In the genomic region with DNA sequence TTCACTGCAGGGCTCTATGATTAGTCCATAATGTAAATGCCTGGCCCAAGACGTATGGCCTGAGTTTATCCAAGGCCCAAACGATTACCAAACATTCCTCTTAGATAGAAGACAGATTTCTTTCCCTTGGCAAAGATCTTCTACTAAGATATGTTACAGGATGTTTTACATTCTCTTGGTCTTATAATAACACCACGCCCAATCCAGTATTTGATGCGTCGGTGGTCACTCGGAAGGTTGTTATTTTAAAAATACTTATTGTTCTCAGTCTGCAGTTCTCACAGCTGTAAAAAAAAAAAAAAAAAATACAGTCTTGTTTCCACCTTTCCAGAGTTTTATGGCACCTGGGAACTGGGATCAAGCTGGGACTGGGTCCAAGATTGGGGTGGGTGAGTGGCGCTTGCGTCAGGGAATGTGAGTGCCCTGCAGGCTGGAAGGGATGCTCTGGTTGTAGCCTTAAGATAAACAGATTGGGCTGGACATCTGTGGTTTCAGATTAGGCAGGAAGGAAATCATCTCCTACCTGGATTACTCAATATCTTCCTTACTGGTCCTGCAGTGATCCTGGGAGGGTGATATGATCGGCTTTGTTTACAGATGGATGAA, we compare ENCODE assay signal across 11 cellular contexts.
DNase-seq lines count a peak whose midpoint lies in the region; ATAC-seq and TF ChIP-seq lines count a peak whose summit lies in the region.
"Had no signal": no experiment of that assay in that cellular context is flagged by ENCODE, and none has a peak within 500 bp of the region (broad histone marks: within the 10 kb centered on the region; RNA-seq: fewer than 3 reads in every experiment).

No MANE protein-coding gene starts in this region.

- H3K27me3 ChIP-seq in Panc1 (ENCODE audit: control insufficient read depth, insufficient read depth, low read length) (no peaks in the 10 kb centered on the region), trophoblast cell (ENCODE audit: insufficient read depth, low read length) (no peaks in the 10 kb centered on the region), MM.1S (replicated peaks; ENCODE audit: insufficient read depth, low read length) (no peaks in the 10 kb centered on the region)
- H3K27me3 ChIP-seq: heart right ventricle had no signal

- no peak overlapping the region for H2BK12ac ChIP-seq in trophoblast cell (ENCODE audit: low read length)

- H3K18ac ChIP-seq in trophoblast cell (ENCODE audit: low read length), result no peak overlapping the region

- peak overlapping the region in 1 of 2 experiments; percentile 26; a peak in 2 of 4 replicates for H3K4me3 ChIP-seq in Panc1 (ENCODE audit: low read depth in 2 of 2, low read length in 2 of 2)
- H3K4me3 ChIP-seq in trophoblast cell (ENCODE audit: low read depth, low read length), result no peak overlapping the region
- no peak overlapping the region for H3K4me3 ChIP-seq in MM.1S (ENCODE audit: low read length)
- H3K4me3 ChIP-seq: heart right ventricle had no signal

- H3K4me1 ChIP-seq in Panc1 (ENCODE audit: control insufficient read depth, insufficient read depth, low read length) (peaks cover 52% of the 10 kb centered on the region), trophoblast cell (ENCODE audit: control insufficient read depth in 1 of 2, insufficient read depth in 2 of 2, low read length in 2 of 2) (peaks cover 8 to 16% of the 10 kb centered on the region in 2 experiments), MM.1S (ENCODE audit: low read length) (no peaks in the 10 kb centered on the region)

- H2AFZ ChIP-seq in trophoblast cell (ENCODE audit: insufficient read depth, low read length, poor library complexity), result no peak overlapping the region
- no peak overlapping the region for H2AFZ ChIP-seq in MM.1S (ENCODE audit: low read length)

- H4K20me1 ChIP-seq in MM.1S (ENCODE audit: insufficient read depth, low read length), result no peaks in the 10 kb centered on the region

- no peak overlapping the region for H2BK120ac ChIP-seq in trophoblast cell (ENCODE audit: insufficient read depth, low read length, poor library complexity)

- H4K91ac ChIP-seq in trophoblast cell (ENCODE audit: low read depth, low read length), result peak overlapping the region; percentile 59

- no peak for DNase-seq in Panc1 (ENCODE audit: low read depth, low spot score)
- DNase-seq in epithelial cell of prostate (ENCODE audit: low read depth, low spot score), result peak; percentile 27
- DNase-seq in trophoblast cell, result peak; percentile 75 to 92
- no peak for DNase-seq in SKM-1 treated with dmso at 0.1 percent for 144 hours (lab: John Stamatoyannopoulos, UW; ENCODE audit: unreplicated experiment)
- DNase-seq in NCI-H128 (lab: John Stamatoyannopoulos, UW; ENCODE audit: unreplicated experiment), result no peak
- DNase-seq in stimulated activated CD4-positive, alpha-beta T cell treated with anti-CD3 and anti-CD28 coated beads, Interleukin-4, amount 100 ng/mL, for 4 hours, result no peak
- DNase-seq in MM.1S, result no peak
- DNase-seq: heart right ventricle, NCI-H146, T-helper 2 cell had no signal

- CTCF ChIA-PET in Panc1 (lab: Charles Lee), result no interaction called here

- TF ChIP-seq CTCF in C4-2B (conservative IDR thresholded peaks at IDR 0.05) (no peak), Panc1 (IDR thresholded peaks at IDR 0.05) (no peak), MM.1S (IDR thresholded peaks at IDR 0.05; ENCODE audit: low read length) (no peak)

- H3K9me2 ChIP-seq in MM.1S (replicated peaks; ENCODE audit: insufficient read depth, low read length), result no peaks in the 10 kb centered on the region

- no CpG with 5 or more reads among the region's 9 CpGs for WGBS in trophoblast cell (ENCODE audit: extremely low coverage, insufficient coverage, insufficient read length)

- no peak overlapping the region for H3K9ac ChIP-seq in trophoblast cell (ENCODE audit: low read length)
- H3K9ac ChIP-seq in MM.1S (ENCODE audit: low read length), result no peak overlapping the region

- H2AK5ac ChIP-seq in trophoblast cell (ENCODE audit: low read length), result no peak overlapping the region

- H3K79me1 ChIP-seq in trophoblast cell (ENCODE audit: low read length), result peaks cover 7% of the 10 kb centered on the region

- H3K9me3 ChIP-seq in Panc1 (ENCODE audit: control insufficient read depth, insufficient read depth, low read depth, low read length) (peaks cover 3% of the 10 kb centered on the region; the same call in 1 of the 2 replicates), trophoblast cell (ENCODE audit: insufficient read depth, low read depth, low read length) (peaks cover 3% of the 10 kb centered on the region), MM.1S (replicated peaks; ENCODE audit: insufficient read depth, low read length) (no peaks in the 10 kb centered on the region)

- H3F3A ChIP-seq in MM.1S (ENCODE audit: insufficient read depth, low read length), result no peaks in the 10 kb centered on the region

- H2BK5ac ChIP-seq in trophoblast cell (ENCODE audit: low read depth, low read length, poor library complexity), result peak overlapping the region; percentile 13

- TSS peak; percentile 96 for BruUV-seq in Panc1 (replicated peaks; lab: Mats Ljungman, UMichigan)

- H4K12ac ChIP-seq in trophoblast cell (ENCODE audit: low read depth, low read length), result no peak overlapping the region

- H3K36me3 ChIP-seq in Panc1 (ENCODE audit: control insufficient read depth, insufficient read depth, low read length) (no peaks in the 10 kb centered on the region), trophoblast cell (ENCODE audit: control insufficient read depth in 1 of 2, insufficient read depth in 2 of 2, low read length in 2 of 2) (no peaks in the 10 kb centered on the region), MM.1S (replicated peaks; ENCODE audit: insufficient read depth, low read length) (no peaks in the 10 kb centered on the region)
- H3K36me3 ChIP-seq: heart right ventricle had no signal

- in situ Hi-C loops in Panc1 (cut with HindIII; ENCODE audit: low pct_unique_long_range_greater_than_20kb, low sequenced_read_pairs), result no loop called here

- H3K79me2 ChIP-seq in trophoblast cell (ENCODE audit: control insufficient read depth, insufficient read depth, low read length, poor library complexity) (no peaks in the 10 kb centered on the region), MM.1S (ENCODE audit: low read length) (no peaks in the 10 kb centered on the region)

- intact Hi-C loops in Panc1 (cut with micrococcal nuclease; ENCODE audit: unreplicated experiment), result loop anchor here (10.0 kb wide), 1 partner anchor 180 kb away; a partner anchor contains a TSS

- POLR2A ChIA-PET in Panc1 (lab: Charles Lee), result interaction anchor here (0.6 kb wide), 1 partner anchor 133 kb away, joined by 4 read pairs; no protein-coding TSS in a partner anchor

- H3K4me2 ChIP-seq in trophoblast cell (ENCODE audit: low read length), result no peak overlapping the region
- no peak overlapping the region for H3K4me2 ChIP-seq in MM.1S (ENCODE audit: low read depth, low read length)

- no peak overlapping the region for H4K8ac ChIP-seq in trophoblast cell (ENCODE audit: low read depth, low read length)

- no peak overlapping the region for H3K4ac ChIP-seq in trophoblast cell (ENCODE audit: low read depth, low read length)

- H3K23ac ChIP-seq in trophoblast cell (ENCODE audit: low read length), result no peak overlapping the region

- no peak overlapping the region for H3K14ac ChIP-seq in trophoblast cell (ENCODE audit: low read length)

- peak; percentile 69 for ATAC-seq in Panc1

- H3K27ac ChIP-seq in C4-2B (peak overlapping the region; percentile 23; the same call in 1 of the 2 replicates), Panc1 (ENCODE audit: low read length) (peak overlapping the region; percentile 89), epithelial cell of prostate (peak overlapping the region; percentile 100), trophoblast cell (ENCODE audit: low read depth, low read length) (peak overlapping the region; percentile 79), MM.1S (ENCODE audit: low read length) (no peak overlapping the region)

Comparison
In these comparisons a context has a peak if more than half of its experiments do, and no peak if none do; other contexts are left out.
1. DNase-seq: peak in epithelial cell of prostate (single experiment) and trophoblast cell (2 of 2); none in Panc1 (single experiment), SKM-1 treated with dmso at 0.1 percent for 144 hours (single experiment), NCI-H128 (single experiment), stimulated activated CD4-positive, alpha-beta T cell treated with anti-CD3 and anti-CD28 coated beads, Interleukin-4, amount 100 ng/mL, for 4 hours (0 of 2) and MM.1S (single experiment).